Comparison of ENCODE assay signal across 8 cellular contexts in genomic region chr6:33275795-33276580, GRCh38. TPM values are rescaled to one million over a fixed set of nuclear protein-coding genes. Genes with fewer than 3 reads are reported as not detected.
DNase-seq lines count a peak whose midpoint lies in the region; ATAC-seq and TF ChIP-seq lines count a peak whose summit lies in the region.
"Not testable (repeated sequence)": the region's sequence is repeated elsewhere in the genome, so short reads cannot be mapped to it uniquely, and the experiment has no call there.

No MANE protein-coding gene starts in this region.

- 74 to 83% methylated on average over 7 of the region's 16 CpGs for WGBS in mesodermal cell (ENCODE audit: insufficient coverage in 2 of 2), 2 experiments
- 79% methylated on average over 16 of the region's 16 CpGs for WGBS in urinary bladder

- H3K4me1 Mint-ChIP-seq in activated CD4-positive, alpha-beta memory T cell treated with anti-CD3 and anti-CD28 coated beads for 36 hours (ENCODE audit: low read depth), result peaks cover 39% of the 10 kb centered on the region
- H3K4me1 Mint-ChIP-seq in MCF 10A (ENCODE audit: insufficient read depth, unreplicated experiment), result peaks cover 30% of the 10 kb centered on the region

- H3K27ac Mint-ChIP-seq in activated CD4-positive, alpha-beta memory T cell treated with anti-CD3 and anti-CD28 coated beads for 36 hours, result peak overlapping the region; percentile 91
- H3K27ac Mint-ChIP-seq in MCF 10A (ENCODE audit: low read depth, unreplicated experiment), result peak overlapping the region; percentile 80

- H3K27ac ChIP-seq in mesodermal cell (ENCODE audit: low read depth, low read length, severe bottlenecking) (peak overlapping the region; percentile 79), gastrocnemius medialis (peak overlapping the region in 3 of 4 donors; percentile 71 to 82 (median 81)), urinary bladder (ENCODE audit: low read depth) (peak overlapping the region; percentile 87)

- TF ChIP-seq CTCF in GM12865 (IDR thresholded peaks at IDR 0.05; ENCODE audit: insufficient read depth, low read depth, low read length, missing control alignments); MCF 10A (IDR thresholded peaks at IDR 0.05; ENCODE audit: unreplicated experiment); fibroblast of pulmonary artery (IDR thresholded peaks at IDR 0.05; ENCODE audit: low read length, missing control alignments); gastrocnemius medialis (IDR thresholded peaks at IDR 0.05 in 4 of 5, conservative IDR thresholded peaks at IDR 0.05 in 1 of 5): not testable (repeated sequence)

- not testable (repeated sequence) for H3K27me3 ChIP-seq in gastrocnemius medialis

- H3K36me3 ChIP-seq in mesodermal cell (ENCODE audit: control insufficient read depth, insufficient read depth, low read length) (peaks cover 72% of the 10 kb centered on the region), gastrocnemius medialis (peaks cover 0 to 50% of the 10 kb centered on the region in 2 donors)
- H3K36me3 ChIP-seq in urinary bladder (ENCODE audit: insufficient read depth), result not testable (repeated sequence)

- not testable (repeated sequence) for H3K9me3 ChIP-seq in mesodermal cell (ENCODE audit: control insufficient read depth, low read length); gastrocnemius medialis

- not testable (repeated sequence) for H3K9me3 Mint-ChIP-seq in activated CD4-positive, alpha-beta memory T cell treated with anti-CD3 and anti-CD28 coated beads for 36 hours; MCF 10A (ENCODE audit: unreplicated experiment)

- peak overlapping the region; percentile 90 for H3K4me3 ChIP-seq in GM12865 (ENCODE audit: low read depth, low read length)
- H3K4me3 ChIP-seq in fibroblast of pulmonary artery (replicated peaks; ENCODE audit: low read depth, low read length), result peak overlapping the region; percentile 56
- H3K4me3 ChIP-seq in mesodermal cell (ENCODE audit: extremely low read depth, insufficient read depth, low read length, poor library complexity, severe bottlenecking), result peak overlapping the region; percentile 49
- H3K4me3 ChIP-seq in gastrocnemius medialis, result peak overlapping the region in 3 of 4 donors; percentile 61 to 64 (median 63)
- not testable (repeated sequence) for H3K4me3 ChIP-seq in urinary bladder (ENCODE audit: low read depth, low read length)

- H3K4me1 ChIP-seq in mesodermal cell (ENCODE audit: control insufficient read depth, insufficient read depth, low read length, poor library complexity, severe bottlenecking), result peaks cover 25% of the 10 kb centered on the region
- H3K4me1 ChIP-seq in gastrocnemius medialis, result peaks cover 48 to 69% of the 10 kb centered on the region in 2 donors
- not testable (repeated sequence) for H3K4me1 ChIP-seq in urinary bladder (ENCODE audit: insufficient read depth)

- ATAC-seq in gastrocnemius medialis, result not testable (repeated sequence)

- BruUV-seq in MCF 10A (replicated peaks; lab: Mats Ljungman, UMichigan), result not testable (repeated sequence)

- H3K4me3 Mint-ChIP-seq in activated CD4-positive, alpha-beta memory T cell treated with anti-CD3 and anti-CD28 coated beads for 36 hours, result peak overlapping the region; percentile 94
- peak overlapping the region; percentile 99 for H3K4me3 Mint-ChIP-seq in MCF 10A (ENCODE audit: unreplicated experiment)

- DNase-seq in GM12865 (ENCODE audit: low read depth); activated CD4-positive, alpha-beta memory T cell treated with anti-CD3 and anti-CD28 coated beads for 36 hours; MCF 10A (ENCODE audit: unreplicated experiment); fibroblast of pulmonary artery (ENCODE audit: low read depth); gastrocnemius medialis: not testable (repeated sequence)
- DNase-seq in NCI-H82 (lab: John Stamatoyannopoulos, UW), result peak; percentile 54

- CTCF ChIA-PET in activated CD4-positive, alpha-beta memory T cell treated with anti-CD3 and anti-CD28 coated beads for 36 hours (lab: Charles Lee), result interaction anchor here (0.9 to 3.4 kb wide), 6 partner anchors 13 to 151 kb away, joined by 3 to 37 read pairs (median 13); partner anchors contain the start of genes PFDN6, RGL2 and WDR46
- CTCF ChIA-PET in MCF 10A (lab: Yijun Ruan, JAX), result interaction anchor here (0.6 to 2.9 kb wide), 5 partner anchors 10 to 382 kb away, joined by 3 to 18 read pairs (median 3); partner anchors contain the start of genes PFDN6 and WDR46

- intact Hi-C loops in activated CD4-positive, alpha-beta memory T cell treated with anti-CD3 and anti-CD28 coated beads for 36 hours (cut with micrococcal nuclease), result loop anchor here (2.0 to 10.0 kb wide), 2 partner anchors 37 to 299 kb away; no protein-coding TSS in a partner anchor
- intact Hi-C loops in MCF 10A (cut with micrococcal nuclease), result not testable (repeated sequence)
- intact Hi-C loops in gastrocnemius medialis (cut with DNase I; ENCODE audit: low total_unique reads), result loop anchor here (10.0 kb wide), 1 partner anchor 1101 kb away; the partner anchor contains the start of genes AGPAT1 and RNF5

- H3K27me3 Mint-ChIP-seq in activated CD4-positive, alpha-beta memory T cell treated with anti-CD3 and anti-CD28 coated beads for 36 hours; MCF 10A (ENCODE audit: insufficient read depth, unreplicated experiment): not testable (repeated sequence)

- peaks cover 53% of the 10 kb centered on the region for H3K36me3 Mint-ChIP-seq in activated CD4-positive, alpha-beta memory T cell treated with anti-CD3 and anti-CD28 coated beads for 36 hours
- peaks cover 75% of the 10 kb centered on the region for H3K36me3 Mint-ChIP-seq in MCF 10A (ENCODE audit: insufficient read depth, unreplicated experiment)

- POLR2A ChIA-PET in activated CD4-positive, alpha-beta memory T cell treated with anti-CD3 and anti-CD28 coated beads for 36 hours (lab: Charles Lee), result interaction anchor here (1.2 to 4.9 kb wide), 7 partner anchors 14 to 304 kb away, joined by 3 to 40 read pairs (median 7); partner anchors contain the start of genes BAK1, PFDN6, RGL2 and WDR46
- POLR2A ChIA-PET in MCF 10A (lab: Yijun Ruan, JAX), result interaction anchor here (0.7 to 5.6 kb wide), 13 partner anchors 13 to 304 kb away, joined by 3 to 73 read pairs (median 10); partner anchors contain the start of genes PFDN6, RGL2, RING1 and WDR46

- not testable (repeated sequence) for TF ChIP-seq POLR2A in gastrocnemius medialis (IDR thresholded peaks at IDR 0.05)

- in situ Hi-C loops in gastrocnemius medialis (cut with MboI; ENCODE audit: low sequenced_read_pairs in 4 of 4), result loop anchor here in 1 of 4 donors (25.0 kb wide), 1 partner anchor 1414 kb away; the partner anchor contains the start of gene NEU1

RNA-seq across cellular contexts. Expression of gene B3GALT4, which starts 0.9 kb away (rescaled TPM):
- 1 to 10 TPM; 5.9 to 6.7 TPM for total RNA-seq in activated CD4-positive, alpha-beta memory T cell treated with anti-CD3 and anti-CD28 coated beads for 36 hours
- total RNA-seq in MCF 10A (2022) (0.37 and 0.58 TPM in 2 replicates), gastrocnemius medialis (1 to 10 TPM; 1.0 to 2.0 (median 1.7) TPM), urinary bladder (8.0 TPM)
- 3.1 TPM for polyA plus RNA-seq in mesodermal cell (2013, experiment 1 of 2)
- polyA plus RNA-seq in mesodermal cell (2013, experiment 2 of 2), result 2.9 TPM
- 19.3 TPM for polyA plus RNA-seq in urinary bladder

RNA-seq across cellular contexts. Expression of gene RPS18, which starts 4.1 kb away (rescaled TPM):
- 1,000 to 10,000 TPM; 4,372 to 4,391 TPM for total RNA-seq in activated CD4-positive, alpha-beta memory T cell treated with anti-CD3 and anti-CD28 coated beads for 36 hours
- total RNA-seq in MCF 10A (2022) (4,063 and 4,680 TPM in 2 replicates), gastrocnemius medialis (1,000 to 10,000 TPM; 1,834 to 2,142 (median 2,010) TPM), urinary bladder (3,033 TPM)
- 3,649 TPM for polyA plus RNA-seq in mesodermal cell (2013, experiment 1 of 2)
- 3,497 TPM for polyA plus RNA-seq in mesodermal cell (2013, experiment 2 of 2)
- polyA plus RNA-seq in urinary bladder, result 4,357 TPM

RNA-seq across cellular contexts. Expression of gene VPS52, which starts 4.3 kb away (rescaled TPM):
- 10 to 100 TPM; 32.7 to 33.7 TPM for total RNA-seq in activated CD4-positive, alpha-beta memory T cell treated with anti-CD3 and anti-CD28 coated beads for 36 hours
- total RNA-seq in MCF 10A (2022) (47.8 and 49.7 TPM in 2 replicates), gastrocnemius medialis (10 to 100 TPM; 28.7 to 52.8 (median 41.2) TPM), urinary bladder (32.4 TPM)
- polyA plus RNA-seq in mesodermal cell (2013, experiment 1 of 2), result 52.6 TPM
- polyA plus RNA-seq in mesodermal cell (2013, experiment 2 of 2), result 44.6 TPM
- 45.3 TPM for polyA plus RNA-seq in urinary bladder

RNA-seq across cellular contexts. Expression of gene WDR46, which starts 13.1 kb away (rescaled TPM):
- total RNA-seq in activated CD4-positive, alpha-beta memory T cell treated with anti-CD3 and anti-CD28 coated beads for 36 hours, result 10 to 100 TPM; 59.4 to 60.7 TPM
- total RNA-seq in MCF 10A (2022) (53.1 and 57.0 TPM in 2 replicates), gastrocnemius medialis (10 to 100 TPM; 34.5 to 57.3 (median 49.1) TPM), urinary bladder (29.7 TPM)
- 57.1 TPM for polyA plus RNA-seq in mesodermal cell (2013, experiment 1 of 2)
- polyA plus RNA-seq in mesodermal cell (2013, experiment 2 of 2), result 48.4 TPM
- 40.2 TPM for polyA plus RNA-seq in urinary bladder

RNA-seq across cellular contexts. Expression of gene PFDN6, which starts 13.4 kb away (rescaled TPM):
- 10 to 100 TPM; 78.5 to 90.9 TPM for total RNA-seq in activated CD4-positive, alpha-beta memory T cell treated with anti-CD3 and anti-CD28 coated beads for 36 hours
- total RNA-seq in MCF 10A (2022), result 54.7 and 67.1 TPM in 2 replicates
- polyA plus RNA-seq in mesodermal cell (2013, experiment 1 of 2), result 92.7 TPM
- polyA plus RNA-seq in mesodermal cell (2013, experiment 2 of 2), result 81.2 TPM
- total RNA-seq in gastrocnemius medialis, result 100 to 1,000 TPM in 1 of 4 donors, 10 to 100 TPM in 3; 49.9 to 106 (median 76.8) TPM
- 24.3 TPM for total RNA-seq in urinary bladder
- polyA plus RNA-seq in urinary bladder, result 104 TPM
